Comparison of ENCODE assay signal across 10 cellular contexts in genomic region chr16:85286066-85286712, GRCh38.
DNase-seq lines count a peak whose midpoint lies in the region; ATAC-seq, FAIRE-seq and TF ChIP-seq lines count a peak whose summit lies in the region.
"Had no signal": no experiment of that assay in that cellular context is flagged by ENCODE, and none has a peak within 500 bp of the region (broad histone marks: within the 10 kb centered on the region; RNA-seq: fewer than 3 reads in every experiment).

No MANE protein-coding gene starts in this region.

- intact Hi-C loops in HepG2 (cut with micrococcal nuclease; ENCODE audit: unreplicated experiment): loop anchor here (5.0 kb wide), 1 partner anchor 41 kb away; no protein-coding TSS in a partner anchor

- no TSS peak for BruUV-seq in HepG2 (replicated peaks; lab: Mats Ljungman, UMichigan)

- ATAC-seq in HepG2 (no peak), HG02981 (IDR thresholded peaks at IDR 0.05; ENCODE audit: unreplicated experiment) (no peak), GM21360 (IDR thresholded peaks at IDR 0.05; ENCODE audit: unreplicated experiment) (no peak), HG03432 (IDR thresholded peaks at IDR 0.05; ENCODE audit: unreplicated experiment) (no peak), GM19467 (IDR thresholded peaks at IDR 0.05; ENCODE audit: unreplicated experiment) (no peak)

- no peaks in the 10 kb centered on the region; a peak in 1 of 5 replicates for H3K27me3 ChIP-seq in HepG2 (ENCODE audit: control insufficient read depth in 1 of 2, insufficient read depth in 2 of 2, low read length in 2 of 2)

- no peak overlapping the region for H3K4me2 ChIP-seq in HepG2 (ENCODE audit: low read depth, low read length)

- 71% methylated on average over 26 of the region's 26 CpGs for WGBS in HepG2 (ENCODE audit: low lambda C conversion rate)

- no peak for TF ChIP-seq CTCF in HFF-Myc (IDR thresholded peaks at IDR 0.05; ENCODE audit: low read depth, low read length, missing control alignments)
- TF ChIP-seq CTCF in coronary artery (IDR thresholded peaks at IDR 0.05): no peak
- TF ChIP-seq CTCF in HepG2 (CRISPR knock-in tag; IDR thresholded peaks at IDR 0.05): no peak

- CTCF ChIA-PET in HepG2 (lab: Yijun Ruan, JAX; ENCODE audit: low intra/inter-chr PET ratio, low total read pairs): no interaction called here

- TF ChIP-seq POLR2A in HepG2 (IDR thresholded peaks at IDR 0.05; ENCODE audit: insufficient read depth in 1 of 2, low read depth in 2 of 2, low read length in 2 of 2): no peak

- H3K4me1 ChIP-seq in HepG2 (ENCODE audit: insufficient read depth, low read length): peaks cover 54% of the 10 kb centered on the region

- TF ChIP-seq RAD21 in HepG2 (CRISPR knock-in tag; IDR thresholded peaks at IDR 0.05): no peak

- H3K36me3 ChIP-seq in HepG2 (replicated peaks in 1 of 2; ENCODE audit: control insufficient read depth in 1 of 2, insufficient read depth in 2 of 2, low read length in 2 of 2): no peaks in the 10 kb centered on the region

- peak overlapping the region in 1 of 2 donors; percentile 63 for H3K27ac ChIP-seq in coronary artery
- H3K27ac ChIP-seq in HepG2 (ENCODE audit: extremely low read length, insufficient read depth, low read length): no peak overlapping the region
- H3K27ac ChIP-seq in substantia nigra (ENCODE audit: low read depth, low read length, poor library complexity, severe bottlenecking): peak overlapping the region; percentile 95

- H3K79me2 ChIP-seq in HepG2 (ENCODE audit: insufficient read depth, low read length): no peaks in the 10 kb centered on the region

- H4K20me1 ChIP-seq in HepG2 (ENCODE audit: insufficient read depth, low read length): no peaks in the 10 kb centered on the region; the same call in 1 of the 2 replicates

- no peaks in the 10 kb centered on the region for H3K9me3 ChIP-seq in HepG2 (ENCODE audit: low read length)

- H2AFZ ChIP-seq in HepG2 (ENCODE audit: low read length): no peak overlapping the region

- no peak for TF ChIP-seq EP300 in HepG2 (IDR thresholded peaks at IDR 0.05; ENCODE audit: low read depth in 2 of 2, low read length in 2 of 2)
- no peak for TF ChIP-seq EP300 in HepG2 (CRISPR knock-in tag; IDR thresholded peaks at IDR 0.05; ENCODE audit: borderline replicate concordance)

- in situ Hi-C loops in HepG2 (cut with HindIII; ENCODE audit: extremely low pct_ligation_motif_present, low pct_unique_long_range_greater_than_20kb): no loop called here

- FAIRE-seq in HepG2 (lab: Jason Lieb, UNC): no peak
- FAIRE-seq: colon had no signal

- DNase-seq in HFF-Myc (ENCODE audit: extremely low read depth, low read depth) (no peak), coronary artery (ENCODE audit: low spot score) (peak; percentile 89), HepG2 (ENCODE audit: low spot score) (no peak), substantia nigra (lab: John Stamatoyannopoulos, UW) (peak; percentile 52 to 94 (median 83))
- DNase-seq: GF-D8 had no signal

- H3K4me3 ChIP-seq in HFF-Myc (replicated peaks; ENCODE audit: low read depth, low read length) (0 out of 2 replicates have a peak overlapping the region, but pooled peaks have one; percentile 14), coronary artery (peak overlapping the region; percentile 43), HepG2 (replicated peaks in 1 of 3; ENCODE audit: insufficient read depth in 1 of 3, low read depth in 2 of 3, low read length in 3 of 3) (no peak overlapping the region)

- POLR2A ChIA-PET in HepG2 (lab: Yijun Ruan, JAX): interaction anchor here (9.0 kb wide), 1 partner anchor 21 kb away, joined by 100 read pairs; no protein-coding TSS in a partner anchor

- H3K9ac ChIP-seq in HepG2 (ENCODE audit: insufficient read depth, low read depth, low read length): no peak overlapping the region

TF ChIP-seq in HepG2, 621 proteins besides CTCF, POLR2A, EP300 and RAD21:
- no peak for TF ChIP-seq ZNF709 (CRISPR knock-in tag; IDR thresholded peaks at IDR 0.05)
- TF ChIP-seq SMYD3 (CRISPR knock-in tag; IDR thresholded peaks at IDR 0.05): no peak
- no peak for TF ChIP-seq KDM5A (IDR thresholded peaks at IDR 0.05; ENCODE audit: borderline replicate concordance, low read length)
- TF ChIP-seq HNRNPL (IDR thresholded peaks at IDR 0.05; ENCODE audit: low read depth, low read length): 0 out of 2 replicates have a peak, but pooled peaks have one; percentile 38

Comparison
In these comparisons a context has a peak if more than half of its experiments do, and no peak if none do; other contexts are left out.
1. DNase-seq: peak in coronary artery (single experiment) and substantia nigra (49 of 49); none in HFF-Myc (single experiment) and HepG2 (single experiment).
2. H3K4me3 ChIP-seq: peak in HFF-Myc (single experiment) and coronary artery (single experiment); none in HepG2 (0 of 3).